8 cellular contexts compared by ENCODE assay signal in the genomic region with DNA sequence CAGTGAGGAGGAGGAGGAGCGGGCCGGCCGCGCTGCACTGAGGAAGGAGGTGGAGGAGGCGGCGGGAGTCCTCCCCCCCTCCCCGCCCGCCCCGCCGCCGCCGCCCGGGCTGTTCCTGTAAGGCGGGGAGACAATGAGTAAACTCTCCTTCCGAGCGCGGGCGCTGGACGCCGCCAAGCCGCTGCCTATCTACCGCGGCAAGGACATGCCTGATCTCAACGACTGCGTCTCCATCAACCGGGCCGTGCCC. TPM values are rescaled to one million over a fixed set of nuclear protein-coding genes. Genes with fewer than 3 reads are reported as not detected.
DNase-seq lines count a peak whose midpoint lies in the region; ATAC-seq, FAIRE-seq and TF ChIP-seq lines count a peak whose summit lies in the region.

No MANE protein-coding gene starts in this region.

- H3K9me3 Mint-ChIP-seq in astrocyte (ENCODE audit: unreplicated experiment): no peaks in the 10 kb centered on the region

- TF ChIP-seq CTCF in AG04449 (IDR thresholded peaks at IDR 0.05; ENCODE audit: insufficient read depth, low read length, missing control alignments) (no peak), astrocyte (IDR thresholded peaks at IDR 0.05; ENCODE audit: insufficient read depth, low read depth, low read length) (no peak), thyroid gland (IDR thresholded peaks at IDR 0.05) (no peak)

- peak overlapping the region; percentile 98 for H3K27ac ChIP-seq in astrocyte (ENCODE audit: low read depth, low read length)
- H3K27ac ChIP-seq in thyroid gland: peak overlapping the region; percentile 99 to 100 (median 100)

- no peak for DNase-seq in AG04449 (ENCODE audit: low read depth, low spot score)
- no peak for DNase-seq in astrocyte (ENCODE audit: low read depth)
- no peak for DNase-seq in left lobe of liver (ENCODE audit: low spot score)
- DNase-seq in thyroid gland: no peak
- no peak for DNase-seq in posterior cingulate gyrus
- no peak for DNase-seq in cerebellum (ENCODE audit: low spot score)

- H3K36me3 ChIP-seq in astrocyte (ENCODE audit: insufficient read depth, low read length) (no peaks in the 10 kb centered on the region), thyroid gland (no peaks in the 10 kb centered on the region)

- peaks cover 45% of the 10 kb centered on the region for H3K79me2 ChIP-seq in astrocyte (ENCODE audit: insufficient read depth, low read length)

- 0 to 1% methylated on average over 7 to 26 of the region's 27 CpGs for WGBS in thyroid gland, 2 donors

- peak overlapping the region; percentile 83 for H2AFZ ChIP-seq in astrocyte (ENCODE audit: low read depth, low read length)

- no peaks in the 10 kb centered on the region for H3K36me3 Mint-ChIP-seq in astrocyte (ENCODE audit: low read depth, unreplicated experiment)

- peak overlapping the region; percentile 98 for H3K9ac ChIP-seq in astrocyte (ENCODE audit: low read length)

- intact Hi-C loops in thyroid gland (cut with DNase I) (no loop called here), posterior cingulate gyrus (cut with DNase I) (loop anchor here (2.0 kb wide), 1 partner anchor 230 kb away; the partner anchor contains the start of gene KIF5C)

- H3K27me3 Mint-ChIP-seq in astrocyte (ENCODE audit: low read depth, unreplicated experiment): no peaks in the 10 kb centered on the region

- H3K4me1 ChIP-seq in astrocyte (ENCODE audit: insufficient read depth, low read length) (peaks cover 8% of the 10 kb centered on the region), thyroid gland (peaks cover 27 to 35% of the 10 kb centered on the region in 2 donors)

- H3K27ac Mint-ChIP-seq in astrocyte (ENCODE audit: unreplicated experiment): peak overlapping the region; percentile 95

- peaks cover 13% of the 10 kb centered on the region for H3K4me1 Mint-ChIP-seq in astrocyte (ENCODE audit: low read depth, unreplicated experiment)

- no peak for FAIRE-seq in astrocyte (lab: Jason Lieb, UNC)

- H3K4me3 ChIP-seq in AG04449 (ENCODE audit: low read depth, low read length) (peak overlapping the region; percentile 94), astrocyte (ENCODE audit: insufficient read depth, low read depth, low read length) (peak overlapping the region; percentile 79), thyroid gland (replicated peaks in 1 of 3) (peak overlapping the region; percentile 56 to 96 (median 90))

- H3K4me2 ChIP-seq in astrocyte (ENCODE audit: low read length): peak overlapping the region; percentile 99

- no peak for TF ChIP-seq POLR2A in thyroid gland (IDR thresholded peaks at IDR 0.05)

- CTCF ChIA-PET in AG04449 (lab: Yijun Ruan, JAX): interaction anchor here (0.9 kb wide), 1 partner anchor 21 kb away, joined by 3 read pairs; no protein-coding TSS in a partner anchor

- peaks cover 42% of the 10 kb centered on the region for H4K20me1 ChIP-seq in astrocyte (ENCODE audit: insufficient read depth, low read length)

- H3K9me3 ChIP-seq in astrocyte (ENCODE audit: insufficient read depth, low read depth, low read length) (no peaks in the 10 kb centered on the region), thyroid gland (no peaks in the 10 kb centered on the region)

- ATAC-seq in GM19372 (IDR thresholded peaks at IDR 0.05; ENCODE audit: low read depth, unreplicated experiment) (peak; percentile 37), HG03432 (IDR thresholded peaks at IDR 0.05; ENCODE audit: unreplicated experiment) (peak; percentile 46), left lobe of liver (peak; percentile 73)

- H3K27me3 ChIP-seq in astrocyte (ENCODE audit: insufficient read depth, low read length) (peaks cover 2% of the 10 kb centered on the region), thyroid gland (no peaks in the 10 kb centered on the region)

- POLR2A ChIA-PET in AG04449 (lab: Yijun Ruan, JAX): interaction anchor here (0.7 to 0.8 kb wide), 3 partner anchors 36 to 349 kb away, joined by 3 to 8 read pairs (median 7); no protein-coding TSS in a partner anchor

- peak overlapping the region; percentile 89 for H3K4me3 Mint-ChIP-seq in astrocyte (ENCODE audit: unreplicated experiment)

RNA-seq across cellular contexts. Expression of gene EPC2, which starts 0.3 kb away (rescaled TPM):
- 22.8 and 24.8 TPM in 2 replicates for total RNA-seq in astrocyte
- total RNA-seq in left lobe of liver: 6.9 TPM
- total RNA-seq in thyroid gland: 10 to 100 TPM; 37.9 to 55.3 (median 44.1) TPM
- total RNA-seq in cerebellum: 77.9 TPM
